ENCODE assay signal across 17 cellular contexts in genomic region chr5:143340891-143341685, GRCh38.
DNase-seq lines count a peak whose midpoint lies in the region; ATAC-seq and TF ChIP-seq lines count a peak whose summit lies in the region.
"Had no signal": no experiment of that assay in that cellular context is flagged by ENCODE, and none has a peak within 500 bp of the region (broad histone marks: within the 10 kb centered on the region; RNA-seq: fewer than 3 reads in every experiment).

No MANE protein-coding gene starts in this region.

- intact Hi-C loops in MCF 10A (cut with micrococcal nuclease) (no loop called here), breast epithelium (cut with DNase I; ENCODE audit: low total_unique reads) (no loop called here), left lung (cut with DNase I) (no loop called here), vagina (cut with DNase I) (no loop called here)

- BruUV-seq in MCF 10A (replicated peaks; lab: Mats Ljungman, UMichigan): no TSS peak

- ATAC-seq in left lung: no peak

- H3K36me3 ChIP-seq in breast epithelium: no peaks in the 10 kb centered on the region
- H3K36me3 ChIP-seq in left lung: no peaks in the 10 kb centered on the region
- H3K36me3 ChIP-seq in vagina: no peaks in the 10 kb centered on the region
- H3K36me3 ChIP-seq: upper lobe of left lung had no signal

- TF ChIP-seq POLR2A in breast epithelium (IDR thresholded peaks at IDR 0.05) (no peak), vagina (IDR thresholded peaks at IDR 0.05) (no peak)

- H3K4me1 ChIP-seq in breast epithelium (no peaks in the 10 kb centered on the region), left lung (peaks cover 0 to 30% of the 10 kb centered on the region in 2 donors), vagina (peaks cover 25% of the 10 kb centered on the region)

- no peak for TF ChIP-seq CTCF in MCF 10A (IDR thresholded peaks at IDR 0.05; ENCODE audit: unreplicated experiment)
- no peak for TF ChIP-seq CTCF in breast epithelium (IDR thresholded peaks at IDR 0.05)
- TF ChIP-seq CTCF in chondrocyte (IDR thresholded peaks at IDR 0.05): no peak
- no peak for TF ChIP-seq CTCF in left lung (IDR thresholded peaks at IDR 0.05)
- no peak for TF ChIP-seq CTCF in vagina (IDR thresholded peaks at IDR 0.05)

- CTCF ChIA-PET in MCF 10A (lab: Yijun Ruan, JAX): interaction anchor here (0.6 to 2.1 kb wide), 3 partner anchors 9 to 479 kb away, joined by 3 to 5 read pairs (median 3); no protein-coding TSS in a partner anchor

- no peak overlapping the region for H3K4me3 ChIP-seq in breast epithelium
- no peak overlapping the region for H3K4me3 ChIP-seq in left lung
- no peak overlapping the region for H3K4me3 ChIP-seq in vagina
- H3K4me3 ChIP-seq: upper lobe of left lung had no signal

- H3K27ac Mint-ChIP-seq in MCF 10A (ENCODE audit: low read depth, unreplicated experiment) (peak overlapping the region; percentile 81), chondrocyte (ENCODE audit: unreplicated experiment) (peak overlapping the region; percentile 80)
- H3K27ac Mint-ChIP-seq: nephron had no signal

- H3K9me3 Mint-ChIP-seq in MCF 10A (ENCODE audit: unreplicated experiment) (peaks cover 8% of the 10 kb centered on the region), chondrocyte (ENCODE audit: low read depth) (peaks cover 2% of the 10 kb centered on the region)
- H3K9me3 Mint-ChIP-seq: nephron had no signal

- no peak for DNase-seq in MCF 10A (ENCODE audit: unreplicated experiment)
- no peak for DNase-seq in breast epithelium (ENCODE audit: low spot score in 2 of 2)
- DNase-seq in chondrocyte (ENCODE audit: low spot score): no peak
- no peak for DNase-seq in left lung
- DNase-seq in vagina (ENCODE audit: extremely low spot score in 2 of 2): no peak
- DNase-seq in MV-4-11 (lab: John Stamatoyannopoulos, UW): no peak
- DNase-seq in OCI-M2 (lab: John Stamatoyannopoulos, UW; ENCODE audit: unreplicated experiment): no peak
- no peak for DNase-seq in DMS114 treated with DMSO at 0.1 percent for 48 hours (lab: John Stamatoyannopoulos, UW; ENCODE audit: unreplicated experiment)
- DNase-seq: activated CD4-positive, alpha-beta T cell treated with anti-CD3 and anti-CD28 coated beads, Interleukin-2, amount 50 U/mL, for 48 hours; activated naive CD4-positive, alpha-beta T cell treated with anti-CD3 and anti-CD28 coated beads, Interleukin-2, amount 50 U/mL, for 16 hours; cortex of kidney; islet precursor cell; NCI-H1417; small intestine; T-helper 9 cell had no signal

- POLR2A ChIA-PET in MCF 10A (lab: Yijun Ruan, JAX): interaction anchor here (0.7 to 2.4 kb wide), 7 partner anchors 9 to 80 kb away, joined by 3 to 8 read pairs (median 4); no protein-coding TSS in a partner anchor

- H3K27me3 ChIP-seq in breast epithelium (no peaks in the 10 kb centered on the region), left lung (no peaks in the 10 kb centered on the region), vagina (no peaks in the 10 kb centered on the region)
- H3K27me3 ChIP-seq: upper lobe of left lung had no signal

- H3K27me3 Mint-ChIP-seq in MCF 10A (ENCODE audit: insufficient read depth, unreplicated experiment) (no peaks in the 10 kb centered on the region), chondrocyte (ENCODE audit: low read depth) (no peaks in the 10 kb centered on the region)

- no peak overlapping the region for H3K4me3 Mint-ChIP-seq in MCF 10A (ENCODE audit: unreplicated experiment)
- H3K4me3 Mint-ChIP-seq in chondrocyte (ENCODE audit: unreplicated experiment): no peak overlapping the region
- H3K4me3 Mint-ChIP-seq: nephron had no signal

- H3K36me3 Mint-ChIP-seq in MCF 10A (ENCODE audit: insufficient read depth, unreplicated experiment) (peaks cover 24% of the 10 kb centered on the region), chondrocyte (ENCODE audit: low read depth) (no peaks in the 10 kb centered on the region)

- H3K9me3 ChIP-seq in breast epithelium (no peaks in the 10 kb centered on the region), left lung (no peaks in the 10 kb centered on the region), vagina (no peaks in the 10 kb centered on the region)
- H3K9me3 ChIP-seq: upper lobe of left lung had no signal

- peaks cover 34% of the 10 kb centered on the region for H3K4me1 Mint-ChIP-seq in MCF 10A (ENCODE audit: insufficient read depth, unreplicated experiment)
- H3K4me1 Mint-ChIP-seq in chondrocyte (ENCODE audit: low read depth): peaks cover 31% of the 10 kb centered on the region

- H3K27ac ChIP-seq in breast epithelium (peak overlapping the region in 1 of 2 donors; percentile 15), left lung (peak overlapping the region; percentile 49 to 55), vagina (peak overlapping the region; percentile 15)
